ENCODE assay signal across 1 cellular context in genomic region chr6:113306552-113307145, GRCh38.
TF ChIP-seq lines count a peak whose summit lies in the region.

No MANE protein-coding gene starts in this region.

TF ChIP-seq in HepG2, 621 proteins besides CTCF, POLR2A, EP300 and RAD21 (continued from another document and continues in another):
- TF ChIP-seq, protein P1, sequence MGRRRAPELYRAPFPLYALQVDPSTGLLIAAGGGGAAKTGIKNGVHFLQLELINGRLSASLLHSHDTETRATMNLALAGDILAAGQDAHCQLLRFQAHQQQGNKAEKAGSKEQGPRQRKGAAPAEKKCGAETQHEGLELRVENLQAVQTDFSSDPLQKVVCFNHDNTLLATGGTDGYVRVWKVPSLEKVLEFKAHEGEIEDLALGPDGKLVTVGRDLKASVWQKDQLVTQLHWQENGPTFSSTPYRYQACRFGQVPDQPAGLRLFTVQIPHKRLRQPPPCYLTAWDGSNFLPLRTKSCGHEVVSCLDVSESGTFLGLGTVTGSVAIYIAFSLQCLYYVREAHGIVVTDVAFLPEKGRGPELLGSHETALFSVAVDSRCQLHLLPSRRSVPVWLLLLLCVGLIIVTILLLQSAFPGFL (CRISPR knock-in tag; IDR thresholded peaks at IDR 0.05) = no peak
- TF ChIP-seq RXRA (CRISPR knock-in tag; IDR thresholded peaks at IDR 0.05) = no peak
- peak; percentile 24; the same call in 1 of the 2 replicates for TF ChIP-seq RXRB (CRISPR knock-in tag; IDR thresholded peaks at IDR 0.05; ENCODE audit: borderline replicate concordance)
- peak; percentile 63 for TF ChIP-seq POGZ (CRISPR knock-in tag; IDR thresholded peaks at IDR 0.05)
- TF ChIP-seq POGK (CRISPR knock-in tag; conservative IDR thresholded peaks at IDR 0.05) = no peak
- TF ChIP-seq ZFX (CRISPR knock-in tag; IDR thresholded peaks at IDR 0.05; ENCODE audit: low read depth) = no peak
- TF ChIP-seq, protein P2, sequence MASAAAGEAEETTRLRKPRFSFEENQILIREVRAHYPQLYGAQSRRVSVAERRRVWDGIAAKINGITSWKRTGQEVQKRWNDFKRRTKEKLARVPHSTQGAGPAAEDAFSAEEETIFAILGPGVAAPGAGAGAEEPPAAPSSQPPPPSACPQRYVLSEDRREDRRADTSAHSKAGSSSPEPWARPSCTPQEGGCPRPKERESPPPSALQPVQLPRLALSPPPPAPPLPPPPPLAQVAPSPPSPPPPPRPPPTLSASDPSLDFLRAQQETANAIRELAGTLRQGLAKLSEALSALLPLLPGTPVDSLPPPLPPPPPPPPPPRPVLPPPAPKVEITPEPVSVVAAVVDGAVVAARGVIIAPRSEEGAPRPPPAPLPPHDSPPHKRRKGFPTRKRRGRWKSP (CRISPR knock-in tag; IDR thresholded peaks at IDR 0.05) = peak; percentile 42; the same call in 1 of the 2 replicates
- TF ChIP-seq ZNF367 (CRISPR knock-in tag; IDR thresholded peaks at IDR 0.05; ENCODE audit: borderline replicate concordance) = no peak
- TF ChIP-seq HES4 (CRISPR knock-in tag; IDR thresholded peaks at IDR 0.05; ENCODE audit: borderline replicate concordance) = no peak
- TF ChIP-seq ZSCAN12 (CRISPR knock-in tag; IDR thresholded peaks at IDR 0.05) = no peak
- no peak for TF ChIP-seq GZF1 (CRISPR knock-in tag; IDR thresholded peaks at IDR 0.05)
- no peak for TF ChIP-seq ZNF841 (CRISPR knock-in tag; IDR thresholded peaks at IDR 0.05; ENCODE audit: borderline replicate concordance)
- no peak for TF ChIP-seq HOXD1 (CRISPR knock-in tag; IDR thresholded peaks at IDR 0.05)
- no peak for TF ChIP-seq ZNF720 (CRISPR knock-in tag; IDR thresholded peaks at IDR 0.05)
- peak; percentile 61 for TF ChIP-seq ARID5B (CRISPR knock-in tag; IDR thresholded peaks at IDR 0.05)
- no peak for TF ChIP-seq ZNF703 (CRISPR knock-in tag; IDR thresholded peaks at IDR 0.05; ENCODE audit: borderline replicate concordance)
- TF ChIP-seq MYC (CRISPR knock-in tag; IDR thresholded peaks at IDR 0.05; ENCODE audit: borderline replicate concordance) = no peak
- TF ChIP-seq, protein P3, sequence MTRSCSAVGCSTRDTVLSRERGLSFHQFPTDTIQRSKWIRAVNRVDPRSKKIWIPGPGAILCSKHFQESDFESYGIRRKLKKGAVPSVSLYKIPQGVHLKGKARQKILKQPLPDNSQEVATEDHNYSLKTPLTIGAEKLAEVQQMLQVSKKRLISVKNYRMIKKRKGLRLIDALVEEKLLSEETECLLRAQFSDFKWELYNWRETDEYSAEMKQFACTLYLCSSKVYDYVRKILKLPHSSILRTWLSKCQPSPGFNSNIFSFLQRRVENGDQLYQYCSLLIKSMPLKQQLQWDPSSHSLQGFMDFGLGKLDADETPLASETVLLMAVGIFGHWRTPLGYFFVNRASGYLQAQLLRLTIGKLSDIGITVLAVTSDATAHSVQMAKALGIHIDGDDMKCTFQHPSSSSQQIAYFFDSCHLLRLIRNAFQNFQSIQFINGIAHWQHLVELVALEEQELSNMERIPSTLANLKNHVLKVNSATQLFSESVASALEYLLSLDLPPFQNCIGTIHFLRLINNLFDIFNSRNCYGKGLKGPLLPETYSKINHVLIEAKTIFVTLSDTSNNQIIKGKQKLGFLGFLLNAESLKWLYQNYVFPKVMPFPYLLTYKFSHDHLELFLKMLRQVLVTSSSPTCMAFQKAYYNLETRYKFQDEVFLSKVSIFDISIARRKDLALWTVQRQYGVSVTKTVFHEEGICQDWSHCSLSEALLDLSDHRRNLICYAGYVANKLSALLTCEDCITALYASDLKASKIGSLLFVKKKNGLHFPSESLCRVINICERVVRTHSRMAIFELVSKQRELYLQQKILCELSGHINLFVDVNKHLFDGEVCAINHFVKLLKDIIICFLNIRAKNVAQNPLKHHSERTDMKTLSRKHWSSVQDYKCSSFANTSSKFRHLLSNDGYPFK (CRISPR knock-in tag; IDR thresholded peaks at IDR 0.05; ENCODE audit: borderline replicate concordance) = no peak
- TF ChIP-seq FOXO1 (CRISPR knock-in tag; IDR thresholded peaks at IDR 0.05) = 0 out of 2 replicates have a peak, but pooled peaks have one; percentile 29
- no peak for TF ChIP-seq CBFB (CRISPR knock-in tag; IDR thresholded peaks at IDR 0.05)
- TF ChIP-seq, protein P4, sequence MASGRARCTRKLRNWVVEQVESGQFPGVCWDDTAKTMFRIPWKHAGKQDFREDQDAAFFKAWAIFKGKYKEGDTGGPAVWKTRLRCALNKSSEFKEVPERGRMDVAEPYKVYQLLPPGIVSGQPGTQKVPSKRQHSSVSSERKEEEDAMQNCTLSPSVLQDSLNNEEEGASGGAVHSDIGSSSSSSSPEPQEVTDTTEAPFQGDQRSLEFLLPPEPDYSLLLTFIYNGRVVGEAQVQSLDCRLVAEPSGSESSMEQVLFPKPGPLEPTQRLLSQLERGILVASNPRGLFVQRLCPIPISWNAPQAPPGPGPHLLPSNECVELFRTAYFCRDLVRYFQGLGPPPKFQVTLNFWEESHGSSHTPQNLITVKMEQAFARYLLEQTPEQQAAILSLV (CRISPR knock-in tag; IDR thresholded peaks at IDR 0.05; ENCODE audit: borderline replicate concordance) = no peak
- TF ChIP-seq ZNF331 (CRISPR knock-in tag; IDR thresholded peaks at IDR 0.05) = no peak
- TF ChIP-seq ZNF335 (CRISPR knock-in tag; IDR thresholded peaks at IDR 0.05) = no peak
- TF ChIP-seq ARID3A (IDR thresholded peaks at IDR 0.05; ENCODE audit: low read depth, low read length) = 0 out of 2 replicates have a peak, but pooled peaks have one; percentile 37
- 0 out of 2 replicates have a peak, but pooled peaks have one; percentile 30 for TF ChIP-seq ISL2 (CRISPR knock-in tag; IDR thresholded peaks at IDR 0.05)
- TF ChIP-seq TRIM22 (IDR thresholded peaks at IDR 0.05) = no peak
- TF ChIP-seq HMG20B (CRISPR knock-in tag; conservative IDR thresholded peaks at IDR 0.05) = no peak
- peak; percentile 53; the same call in 1 of the 2 replicates for TF ChIP-seq ZSCAN9 (CRISPR knock-in tag; IDR thresholded peaks at IDR 0.05; ENCODE audit: borderline replicate concordance)
- TF ChIP-seq KIAA2018 (CRISPR knock-in tag; IDR thresholded peaks at IDR 0.05; ENCODE audit: borderline replicate concordance) = no peak
- TF ChIP-seq NFKB2 (CRISPR knock-in tag; IDR thresholded peaks at IDR 0.05; ENCODE audit: borderline replicate concordance) = no peak
- no peak for TF ChIP-seq SIX1 (CRISPR knock-in tag; IDR thresholded peaks at IDR 0.05; ENCODE audit: borderline replicate concordance)
- TF ChIP-seq FOSL2 (CRISPR knock-in tag; IDR thresholded peaks at IDR 0.05) = peak; percentile 62
- no peak for TF ChIP-seq ZMYM2 (CRISPR knock-in tag; IDR thresholded peaks at IDR 0.05)
- no peak for TF ChIP-seq ZNF3 (CRISPR knock-in tag; IDR thresholded peaks at IDR 0.05)
- TF ChIP-seq ZNF713 (CRISPR knock-in tag; IDR thresholded peaks at IDR 0.05) = no peak
- TF ChIP-seq KDM5B (CRISPR knock-in tag; IDR thresholded peaks at IDR 0.05; ENCODE audit: borderline replicate concordance) = no peak
